8 cellular contexts compared by ENCODE assay signal in the genomic region with DNA sequence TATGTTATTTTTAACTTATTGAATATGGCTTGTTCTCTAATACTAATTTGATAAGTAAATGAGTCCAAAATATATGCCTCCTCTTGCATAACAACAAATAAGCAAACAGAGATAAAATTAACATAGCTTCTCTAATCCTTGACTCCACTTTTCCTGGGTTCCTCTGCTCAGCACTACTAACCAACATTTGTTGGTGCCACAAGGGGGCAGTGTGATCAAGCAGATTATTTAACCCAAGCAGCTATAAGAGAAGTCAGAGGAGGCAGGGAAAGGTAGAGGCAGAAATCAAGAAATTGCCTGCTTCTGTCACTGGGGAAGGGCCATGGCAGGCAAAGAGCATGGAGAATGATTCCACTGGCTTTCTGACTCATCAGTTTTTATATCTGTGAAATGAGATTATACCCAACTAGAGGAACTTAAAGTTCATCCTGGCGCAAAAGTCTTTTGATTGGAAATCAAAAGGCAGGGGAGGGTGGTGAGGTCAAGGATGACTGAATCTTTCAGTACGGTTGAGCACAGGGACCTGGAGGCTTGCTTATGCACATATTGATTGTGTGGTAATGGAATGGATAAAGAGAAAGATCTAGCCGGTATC.
DNase-seq lines count a peak whose midpoint lies in the region; ATAC-seq, FAIRE-seq and TF ChIP-seq lines count a peak whose summit lies in the region.

No MANE protein-coding gene starts in this region.

- no peaks in the 10 kb centered on the region for H3K79me1 ChIP-seq in H1 (ENCODE audit: low read depth, low read length)

- H3K4me2 ChIP-seq in H1 (ENCODE audit: insufficient read depth in 1 of 2, low read depth in 2 of 2, low read length in 2 of 2), result no peak overlapping the region

- H3K27ac Mint-ChIP-seq in activated CD4-positive, alpha-beta memory T cell treated with anti-CD3 and anti-CD28 coated beads, Interleukin-2, amount 10 ng/mL, durations not matched to agents 7 days and 5 days, result no peak overlapping the region

- no peak overlapping the region for H2BK12ac ChIP-seq in H1 (ENCODE audit: low read depth, low read length)

- TF ChIP-seq CTCF in H1 (IDR thresholded peaks at IDR 0.05; ENCODE audit: control extremely low read depth in 1 of 3, insufficient read depth in 1 of 3, low read depth in 1 of 3, low read length in 3 of 3), result peak in 2 of 3 experiments; percentile 75 to 87; a peak in 3 of 4 replicates

- no peak overlapping the region for H3K9ac ChIP-seq in H1 (replicated peaks in 1 of 4; ENCODE audit: extremely low read depth in 1 of 4, low read depth in 3 of 4, low read length in 3 of 4)

- H3K79me2 ChIP-seq in H1 (ENCODE audit: control insufficient read depth in 1 of 2, insufficient read depth in 2 of 2, low read length in 2 of 2), result no peaks in the 10 kb centered on the region

- H3K56ac ChIP-seq in H1 (replicated peaks; ENCODE audit: insufficient read length, low read depth, low read length), result no peak overlapping the region

- no peak overlapping the region for H3K4me3 Mint-ChIP-seq in activated CD4-positive, alpha-beta memory T cell treated with anti-CD3 and anti-CD28 coated beads, Interleukin-2, amount 10 ng/mL, durations not matched to agents 7 days and 5 days

- H4K8ac ChIP-seq in H1 (ENCODE audit: extremely low read depth, insufficient read depth, low read length), result no peak overlapping the region

- H2BK120ac ChIP-seq in H1 (replicated peaks; ENCODE audit: low read depth, low read length), result no peak overlapping the region

- H2AK5ac ChIP-seq in H1 (ENCODE audit: low read depth, low read length), result no peak overlapping the region

- 87% methylated on average over 3 of the region's 3 CpGs; no CpG with 5 or more reads in 1 of the 2 experiments for WGBS in H1 (ENCODE audit: extremely low coverage in 1 of 2, insufficient coverage in 1 of 2, insufficient read length in 1 of 2, insufficient replicate concordance in 2 of 2, low coverage in 1 of 2, low lambda C conversion rate in 2 of 2, missing lambda C conversion rate in 1 of 2), 2 experiments

- no peaks in the 10 kb centered on the region for H3K27me3 ChIP-seq in H1 (replicated peaks in 1 of 4; ENCODE audit: control insufficient read depth in 3 of 4, extremely low read depth in 1 of 4, insufficient read depth in 3 of 4, low read length in 3 of 4)

- no peak for TF ChIP-seq EP300 in H1 (IDR thresholded peaks at IDR 0.05; ENCODE audit: borderline replicate concordance in 1 of 2, low read depth in 2 of 2, low read length in 2 of 2)

- no peak overlapping the region for H2BK20ac ChIP-seq in H1 (ENCODE audit: low read length)

- no peaks in the 10 kb centered on the region for H3K23me2 ChIP-seq in H1 (ENCODE audit: low read depth, low read length)

- H3K4me3 ChIP-seq in H1 (ENCODE audit: extremely low read depth in 1 of 4, insufficient read depth in 2 of 4, low read depth in 3 of 4, low read length in 4 of 4), result no peak overlapping the region

- no peaks in the 10 kb centered on the region for H4K20me1 ChIP-seq in H1 (replicated peaks in 1 of 2; ENCODE audit: control insufficient read depth in 1 of 2, insufficient read depth in 2 of 2, low read length in 2 of 2)

- CTCF ChIA-PET in activated CD4-positive, alpha-beta memory T cell treated with anti-CD3 and anti-CD28 coated beads, Interleukin-2, amount 10 ng/mL, durations not matched to agents 7 days and 5 days (lab: Charles Lee), result interaction anchor here (0.5 to 6.8 kb wide), 13 partner anchors 10 to 1535 kb away, joined by 3 to 182 read pairs (median 4); partner anchors contain the start of genes B4GALT4 and IGSF11
- CTCF ChIA-PET in H1 (lab: Charles Lee; ENCODE audit: partially characterized antibody), result interaction anchor here (0.5 to 13.2 kb wide), 32 partner anchors 8 to 1402 kb away, joined by 3 to 619 read pairs (median 6); partner anchors contain the start of gene IGSF11

- H3K27ac ChIP-seq in H1 (ENCODE audit: low read depth, low read length), result no peak overlapping the region

- peak; percentile 94 for FAIRE-seq in H1 (lab: Jason Lieb, UNC)

- TF ChIP-seq POLR2A in H1 (IDR thresholded peaks at IDR 0.05; ENCODE audit: control extremely low read depth in 1 of 2, low read depth in 2 of 2, low read length in 2 of 2), result no peak

- DNase-seq in AG08396 (ENCODE audit: low spot score) (peak; percentile 27), NCI-H748 (lab: John Stamatoyannopoulos, UW; ENCODE audit: unreplicated experiment) (peak; percentile 62), H1 (ENCODE audit: low read depth in 1 of 2, low spot score in 2 of 2) (peak in 1 of 2 experiments; percentile 80), middle frontal gyrus (ENCODE audit: extremely low spot score, low spot score) (peak; percentile 55)
- peak; percentile 70 for DNase-seq in activated CD4-positive, alpha-beta memory T cell treated with anti-CD3 and anti-CD28 coated beads, Interleukin-2, amount 10 ng/mL, durations not matched to agents 7 days and 5 days
- peak; percentile 15 to 46 for DNase-seq in stimulated activated CD8-positive, alpha-beta memory T cell treated with anti-CD3 and anti-CD28 coated beads, Interleukin-7, amount 100 ng/mL, for 1 hour (ENCODE audit: low read depth in 2 of 2)

- no peaks in the 10 kb centered on the region for H3K36me3 ChIP-seq in H1 (ENCODE audit: control insufficient read depth in 2 of 4, insufficient read depth in 4 of 4, low read length in 3 of 4)

- POLR2A ChIA-PET in activated CD4-positive, alpha-beta memory T cell treated with anti-CD3 and anti-CD28 coated beads, Interleukin-2, amount 10 ng/mL, durations not matched to agents 7 days and 5 days (lab: Charles Lee), result no interaction called here
- POLR2A ChIA-PET in H1 (lab: Charles Lee; ENCODE audit: partially characterized antibody), result no interaction called here

- no peak overlapping the region for H2BK5ac ChIP-seq in H1 (ENCODE audit: low read depth, low read length)

- peaks cover 28% of the 10 kb centered on the region for H3K27me3 Mint-ChIP-seq in activated CD4-positive, alpha-beta memory T cell treated with anti-CD3 and anti-CD28 coated beads, Interleukin-2, amount 10 ng/mL, durations not matched to agents 7 days and 5 days

- no peaks in the 10 kb centered on the region for H3K9me3 Mint-ChIP-seq in activated CD4-positive, alpha-beta memory T cell treated with anti-CD3 and anti-CD28 coated beads, Interleukin-2, amount 10 ng/mL, durations not matched to agents 7 days and 5 days

- no peak overlapping the region for H4K5ac ChIP-seq in H1 (ENCODE audit: insufficient read length, low read depth, low read length)

- peak; percentile 90 to 97 for TF ChIP-seq RAD21 in H1 (IDR thresholded peaks at IDR 0.05 in 1 of 2, conservative IDR thresholded peaks at IDR 0.05 in 1 of 2; ENCODE audit: low read depth in 2 of 2, low read length in 2 of 2)

- peaks cover 1% of the 10 kb centered on the region for H3K4me1 Mint-ChIP-seq in activated CD4-positive, alpha-beta memory T cell treated with anti-CD3 and anti-CD28 coated beads, Interleukin-2, amount 10 ng/mL, durations not matched to agents 7 days and 5 days

- ATAC-seq in GM18511 (IDR thresholded peaks at IDR 0.05; ENCODE audit: unreplicated experiment) (peak; percentile 64), HG03159 (IDR thresholded peaks at IDR 0.05; ENCODE audit: unreplicated experiment) (peak; percentile 75)

- H3K23ac ChIP-seq in H1 (ENCODE audit: insufficient read length), result no peak overlapping the region

- H3K4me1 ChIP-seq in H1 (replicated peaks in 1 of 4; ENCODE audit: control insufficient read depth in 3 of 4, insufficient read depth in 4 of 4, low read length in 3 of 4), result 0 out of 7 replicates have a peak, but pooled peaks cover 0 to 3% (median 0%) of the 10 kb centered on the region in 4 experiments

- no peaks in the 10 kb centered on the region for H3K9me3 ChIP-seq in H1 (ENCODE audit: insufficient read depth in 2 of 2, low read depth in 1 of 2, low read length in 1 of 2)

- no peak overlapping the region for H3K18ac ChIP-seq in H1 (ENCODE audit: extremely low read depth, low read length)

- no peak overlapping the region for H4K91ac ChIP-seq in H1 (replicated peaks; ENCODE audit: insufficient read length, low read length)

- no peak overlapping the region for H3K14ac ChIP-seq in H1 (ENCODE audit: insufficient read length)

- H3K4ac ChIP-seq in H1 (replicated peaks; ENCODE audit: insufficient read length, low read depth, low read length), result no peak overlapping the region

- H3K36me3 Mint-ChIP-seq in activated CD4-positive, alpha-beta memory T cell treated with anti-CD3 and anti-CD28 coated beads, Interleukin-2, amount 10 ng/mL, durations not matched to agents 7 days and 5 days (ENCODE audit: low read depth), result no peaks in the 10 kb centered on the region

- H2BK15ac ChIP-seq in H1 (ENCODE audit: low read length), result no peak overlapping the region

- no peak overlapping the region for H2AFZ ChIP-seq in H1 (ENCODE audit: low read length)

TF ChIP-seq in H1, 55 proteins besides CTCF, POLR2A, EP300 and RAD21:
- no peak for TF ChIP-seq ZNF274 (IDR thresholded peaks at IDR 0.05; ENCODE audit: borderline replicate concordance, extremely low read depth, low read length)
- 0 out of 2 replicates have a peak, but pooled peaks have one; percentile 10 for TF ChIP-seq MAFK (IDR thresholded peaks at IDR 0.05; ENCODE audit: low read depth, low read length)
